In the genomic region with DNA sequence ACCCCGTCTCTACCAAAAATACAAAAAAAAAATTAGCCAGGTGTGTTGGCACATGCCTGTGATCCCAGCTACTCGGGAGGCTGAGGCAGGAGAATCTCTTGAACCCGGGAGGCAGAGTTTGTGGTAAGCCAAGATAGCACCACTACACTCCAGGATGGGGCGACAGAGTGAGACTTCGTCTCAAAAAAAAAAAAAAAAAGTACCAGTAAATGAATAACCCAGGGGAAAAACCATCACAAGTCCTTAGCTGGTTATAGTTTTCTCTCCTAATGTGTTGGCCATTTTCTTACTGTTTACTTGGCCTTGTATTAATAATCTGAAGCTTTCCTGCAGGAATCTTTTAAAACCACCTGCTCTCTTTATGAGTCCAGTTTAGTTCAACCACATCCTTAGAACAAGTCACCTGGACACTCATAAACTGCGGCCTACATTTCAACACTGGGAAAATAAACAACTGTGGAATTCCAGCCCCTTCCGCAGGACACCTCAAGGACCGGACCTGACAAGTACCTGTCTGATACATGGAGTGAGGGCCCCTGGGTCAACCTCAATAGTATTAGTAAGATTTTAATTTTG, we compare ENCODE assay signal across 20 cellular contexts.
"Had no signal": no experiment of that assay in that cellular context is flagged by ENCODE, and none has a peak within 500 bp of the region (broad histone marks: within the 10 kb centered on the region; RNA-seq: fewer than 3 reads in every experiment).

No MANE protein-coding gene starts in this region.

- ATAC-seq: activated CD8-positive, alpha-beta T cell treated with anti-CD3 and anti-CD28 coated beads, Interleukin-2, amount 10 ng/mL, durations not matched to agents 7 days and 5 days; left lobe of liver had no signal

- DNase-seq: activated CD4-positive, alpha-beta T cell treated with anti-CD3 and anti-CD28 coated beads for 1 hour; activated CD4-positive, alpha-beta T cell treated with anti-CD3 and anti-CD28 coated beads, Interleukin-2, amount 50 U/mL, for 1 hour; activated CD8-positive, alpha-beta T cell treated with anti-CD3 and anti-CD28 coated beads, Interleukin-2, amount 10 ng/mL, durations not matched to agents 7 days and 5 days; adrenal gland; brain microvascular endothelial cell; caudate nucleus; effector CD4-positive, alpha-beta T cell; heart left ventricle; midbrain; nephron progenitor cell; pancreas; stimulated activated CD4-positive, alpha-beta T cell treated with anti-CD3 and anti-CD28 coated beads, Interleukin-4, amount 100 ng/mL, for 1 hour; stimulated activated naive CD4-positive, alpha-beta T cell treated with Interleukin-2 at 50 U/mL for 16 hours; T-helper 1 cell had no signal

- H3K27ac Mint-ChIP-seq: activated CD8-positive, alpha-beta T cell treated with anti-CD3 and anti-CD28 coated beads, Interleukin-2, amount 10 ng/mL, durations not matched to agents 7 days and 5 days; activated naive CD8-positive, alpha-beta T cell; dendritic cell treated with granulocyte-macrophage colony-stimulating factor and Interleukin-4, amounts not matched to agents 40 ng/mL and 50 ng/mL, for 4 days; nephron progenitor cell; type B pancreatic cell had no signal

- H3K36me3 Mint-ChIP-seq: activated naive CD8-positive, alpha-beta T cell had no signal

- H3K9me3 ChIP-seq: adrenal gland, ascending aorta, heart left ventricle, pancreas, thoracic aorta had no signal

- H3K4me3 ChIP-seq: adrenal gland, ascending aorta, heart left ventricle, pancreas, thoracic aorta had no signal

- H3K27me3 Mint-ChIP-seq: activated naive CD8-positive, alpha-beta T cell; dendritic cell treated with granulocyte-macrophage colony-stimulating factor and Interleukin-4, amounts not matched to agents 40 ng/mL and 50 ng/mL, for 4 days; type B pancreatic cell had no signal

- H3K4me3 Mint-ChIP-seq: activated CD8-positive, alpha-beta T cell treated with anti-CD3 and anti-CD28 coated beads, Interleukin-2, amount 10 ng/mL, durations not matched to agents 7 days and 5 days; activated naive CD8-positive, alpha-beta T cell; dendritic cell treated with granulocyte-macrophage colony-stimulating factor and Interleukin-4, amounts not matched to agents 40 ng/mL and 50 ng/mL, for 4 days; nephron progenitor cell; type B pancreatic cell had no signal

- H3K9me3 Mint-ChIP-seq: dendritic cell treated with granulocyte-macrophage colony-stimulating factor and Interleukin-4, amounts not matched to agents 40 ng/mL and 50 ng/mL, for 4 days; nephron progenitor cell; type B pancreatic cell had no signal

- H3K4me1 ChIP-seq: adrenal gland, ascending aorta, pancreas had no signal

- H3K27ac ChIP-seq: adrenal gland, ascending aorta, brain microvascular endothelial cell, heart left ventricle, pancreas, thoracic aorta had no signal

- H3K27me3 ChIP-seq: adrenal gland, ascending aorta, brain microvascular endothelial cell, heart left ventricle, pancreas had no signal
